34 cellular contexts compared by ENCODE assay signal in the genomic region with DNA sequence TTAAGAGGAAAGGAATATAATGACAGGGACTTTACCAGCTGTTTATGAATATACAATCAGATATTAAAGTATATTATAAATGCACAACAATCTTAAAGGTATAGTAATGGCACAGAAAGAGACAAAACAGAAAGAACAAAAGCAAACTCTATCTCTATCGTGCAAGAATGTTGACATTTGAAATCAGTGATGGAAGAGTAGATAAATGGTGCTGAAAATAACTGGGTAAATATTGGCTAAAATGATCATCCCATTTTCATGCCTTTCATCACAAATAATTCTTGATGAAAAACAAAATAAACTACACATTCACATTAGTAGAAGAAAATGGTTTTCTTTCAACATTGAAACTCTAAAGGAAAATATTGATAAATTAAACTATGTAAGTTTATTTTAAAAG.
"Had no signal": no experiment of that assay in that cellular context is flagged by ENCODE, and none has a peak within 500 bp of the region (broad histone marks: within the 10 kb centered on the region; RNA-seq: fewer than 3 reads in every experiment).

No MANE protein-coding gene starts in this region.

- H3K27ac ChIP-seq: adrenal gland, body of pancreas, brain microvascular endothelial cell, breast epithelium, VCaP had no signal

- H3K4me3 ChIP-seq: adrenal gland, body of pancreas, breast epithelium had no signal

- H3K4me1 ChIP-seq: adrenal gland, body of pancreas, breast epithelium had no signal

- H3K36me3 ChIP-seq: adrenal gland, brain microvascular endothelial cell, breast epithelium had no signal

- ATAC-seq: activated CD8-positive, alpha-beta T cell treated with anti-CD3 and anti-CD28 coated beads for 36 hours; activated naive CD4-positive, alpha-beta T cell treated with anti-CD3 and anti-CD28 coated beads, Interleukin-2, amount 50 U/mL, for 72 hours; activated T-cell treated with anti-CD3 and anti-CD28 coated beads, Interleukin-2, amount 50 U/mL, for 4 hours; activated T-cell treated with anti-CD3 and anti-CD28 coated beads, Interleukin-2, amount 50 U/mL, for 72 hours; activated T-helper 17 cell treated with anti-CD3 and anti-CD28 coated beads, Interleukin-2, amount 50 U/mL, for 72 hours; body of pancreas had no signal

- H3K9me3 ChIP-seq: adrenal gland, body of pancreas, breast epithelium had no signal

- FAIRE-seq: astrocyte, TTC549 had no signal

- H3K27me3 ChIP-seq: adrenal gland, body of pancreas, brain microvascular endothelial cell, breast epithelium had no signal

- DNase-seq: activated B cell treated with CpG ODN at 0.5 μM for 24 hours; activated CD4-positive, alpha-beta memory T cell treated with anti-CD3 and anti-CD28 coated beads for 36 hours; activated CD4-positive, alpha-beta T cell treated with anti-CD3 and anti-CD28 coated beads for 4 hours; activated CD4-positive, alpha-beta T cell treated with anti-CD3 and anti-CD28 coated beads, Interleukin-2, amount 10 ng/mL, durations not matched to agents 24 days and 14 days; activated CD4-positive, alpha-beta T cell treated with anti-CD3 and anti-CD28 coated beads, Interleukin-2, amount 50 U/mL, for 1 hour; activated CD4-positive, alpha-beta T cell treated with anti-CD3 and anti-CD28 coated beads, Interleukin-2, amount 50 U/mL, for 4 hours; activated CD4-positive, CD25-positive, alpha-beta regulatory T cell treated with anti-CD3 and anti-CD28 coated beads, Interleukin-2, amount 50 U/mL, for 72 hours; activated CD8-positive, alpha-beta memory T cell treated with anti-CD3 and anti-CD28 coated beads, Interleukin-2, amount 50 U/mL, for 4 hours; activated CD8-positive, alpha-beta T cell treated with anti-CD3 and anti-CD28 coated beads for 36 hours; activated effector memory CD4-positive, alpha-beta T cell treated with anti-CD3 and anti-CD28 coated beads, Interleukin-2, amount 50 U/mL, for 16 hours; activated gamma-delta T cell treated with Interleukin-2 at 50 U/mL for 16 hours; activated naive CD4-positive, alpha-beta T cell; activated naive CD4-positive, alpha-beta T cell treated with anti-CD3 and anti-CD28 coated beads for 36 hours; activated naive CD4-positive, alpha-beta T cell treated with anti-CD3 and anti-CD28 coated beads, Interleukin-2, amount 50 U/mL, for 16 hours; activated naive CD8-positive, alpha-beta T cell treated with anti-CD3 and anti-CD28 coated beads for 36 hours; activated T-cell treated with anti-CD3 and anti-CD28 coated beads for 4 hours; activated T-cell treated with anti-CD3 and anti-CD28 coated beads, Interleukin-2, amount 50 U/mL, for 1 hour; activated T-cell treated with anti-CD3 and anti-CD28 coated beads, Interleukin-2, amount 50 U/mL, for 4 hours; activated T-cell treated with anti-CD3 and anti-CD28 coated beads, Interleukin-2, amount 50 U/mL, for 72 hours; adrenal gland; amniotic stem cell; aorta; body of pancreas; brain microvascular endothelial cell; central memory CD4-positive, alpha-beta T cell; T-helper 1 cell; T-helper 2 cell; T-helper 9 cell had no signal
